ENCODE assay signal across 9 cellular contexts in the genomic region with DNA sequence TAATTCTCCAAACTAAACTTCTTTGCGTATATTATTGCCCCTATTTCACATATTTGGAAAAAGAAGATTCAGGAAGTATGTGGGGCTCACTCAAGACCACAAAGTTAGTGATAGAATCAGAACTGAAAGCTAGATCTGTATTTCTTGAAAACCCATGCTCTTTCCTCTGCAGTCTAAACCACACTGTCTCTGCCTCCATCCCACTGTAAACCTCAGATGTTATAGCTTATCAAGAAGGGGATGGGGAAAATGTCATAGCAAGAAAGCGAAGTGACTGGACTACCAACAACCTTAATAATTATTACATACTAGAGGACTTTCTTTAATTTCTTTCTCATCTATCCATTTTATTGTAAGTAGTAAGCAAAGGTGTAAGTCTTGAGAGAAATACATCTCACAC.
DNase-seq lines count a peak whose midpoint lies in the region; ATAC-seq and TF ChIP-seq lines count a peak whose summit lies in the region.
"Had no signal": no experiment of that assay in that cellular context is flagged by ENCODE, and none has a peak within 500 bp of the region (broad histone marks: within the 10 kb centered on the region; RNA-seq: fewer than 3 reads in every experiment).

No MANE protein-coding gene starts in this region.

- H3K4me3 Mint-ChIP-seq in activated CD4-positive, alpha-beta memory T cell treated with anti-CD3 and anti-CD28 coated beads for 36 hours: peak overlapping the region; percentile 49
- no peak overlapping the region for H3K4me3 Mint-ChIP-seq in WTC11

- H3K9me3 ChIP-seq in right cardiac atrium (ENCODE audit: control insufficient read depth, low read length): no peaks in the 10 kb centered on the region
- H3K9me3 ChIP-seq in transverse colon: no peaks in the 10 kb centered on the region

- no peaks in the 10 kb centered on the region for H3K36me3 Mint-ChIP-seq in activated CD4-positive, alpha-beta memory T cell treated with anti-CD3 and anti-CD28 coated beads for 36 hours
- H3K36me3 Mint-ChIP-seq in WTC11: no peaks in the 10 kb centered on the region

- H3K9me3 Mint-ChIP-seq in activated CD4-positive, alpha-beta memory T cell treated with anti-CD3 and anti-CD28 coated beads for 36 hours: no peaks in the 10 kb centered on the region
- H3K9me3 Mint-ChIP-seq in WTC11: no peaks in the 10 kb centered on the region

- no peaks in the 10 kb centered on the region for H3K36me3 ChIP-seq in transverse colon

- CTCF ChIA-PET in activated CD4-positive, alpha-beta memory T cell treated with anti-CD3 and anti-CD28 coated beads for 36 hours (lab: Charles Lee): interaction anchor here (0.6 to 2.9 kb wide), 8 partner anchors 14 to 169 kb away, joined by 3 to 22 read pairs (median 4); no protein-coding TSS in a partner anchor
- CTCF ChIA-PET in WTC11 (lab: Charles Lee): interaction anchor here (2.6 kb wide), 1 partner anchor 170 kb away, joined by 7 read pairs; no protein-coding TSS in a partner anchor

- H3K4me1 Mint-ChIP-seq in activated CD4-positive, alpha-beta memory T cell treated with anti-CD3 and anti-CD28 coated beads for 36 hours (ENCODE audit: low read depth): peaks cover 87% of the 10 kb centered on the region
- H3K4me1 Mint-ChIP-seq in WTC11: peaks cover 34% of the 10 kb centered on the region

- peak overlapping the region; percentile 65 for H3K27ac Mint-ChIP-seq in activated CD4-positive, alpha-beta memory T cell treated with anti-CD3 and anti-CD28 coated beads for 36 hours
- no peak overlapping the region for H3K27ac Mint-ChIP-seq in WTC11

- H3K27ac ChIP-seq in right cardiac atrium (ENCODE audit: low read length) (peak overlapping the region; percentile 50), transverse colon (peak overlapping the region; percentile 19 to 59 (median 54))
- H3K27ac ChIP-seq: RWPE1 had no signal

- no peak overlapping the region for H3K4me3 ChIP-seq in right cardiac atrium (ENCODE audit: low read length)
- no peak overlapping the region for H3K4me3 ChIP-seq in transverse colon

- no peak for TF ChIP-seq POLR2A in transverse colon (IDR thresholded peaks at IDR 0.05)

- TF ChIP-seq EP300 in transverse colon (IDR thresholded peaks at IDR 0.05; ENCODE audit: low read depth): no peak

- WGBS in right cardiac atrium: 87% methylated on average over 2 of the region's 2 CpGs
- WGBS in transverse colon (ENCODE audit: low coverage in 1 of 2), 2 donors: 72 to 77% methylated on average over 2 of the region's 2 CpGs

- in situ Hi-C loops in transverse colon (cut with MboI; ENCODE audit: low pct_ligation_motif_present in 1 of 4, low pct_unique_long_range_greater_than_20kb in 1 of 4, low sequenced_read_pairs in 3 of 4): no loop called here

- no peak for TF ChIP-seq CTCF in transverse colon (IDR thresholded peaks at IDR 0.05)
- no peak for TF ChIP-seq CTCF in WTC11 (IDR thresholded peaks at IDR 0.05)

- no peak for ATAC-seq in right cardiac atrium
- ATAC-seq in Right ventricle myocardium superior (ENCODE audit: poor library complexity): no peak
- peak; percentile 78 for ATAC-seq in HG02981 (IDR thresholded peaks at IDR 0.05; ENCODE audit: unreplicated experiment)
- ATAC-seq in WTC11: no peak

- POLR2A ChIA-PET in activated CD4-positive, alpha-beta memory T cell treated with anti-CD3 and anti-CD28 coated beads for 36 hours (lab: Charles Lee): interaction anchor here (0.8 to 2.9 kb wide), 12 partner anchors 15 to 170 kb away, joined by 3 to 29 read pairs (median 6); no protein-coding TSS in a partner anchor
- POLR2A ChIA-PET in WTC11 (lab: Charles Lee): no interaction called here

- H3K27me3 ChIP-seq in right cardiac atrium (ENCODE audit: control insufficient read depth, insufficient read depth): no peaks in the 10 kb centered on the region
- no peaks in the 10 kb centered on the region for H3K27me3 ChIP-seq in transverse colon

- intact Hi-C loops in right cardiac atrium (cut with DNase I) (no loop called here), Right ventricle myocardium superior (cut with DNase I) (no loop called here), transverse colon (cut with DNase I; ENCODE audit: low total_unique reads) (no loop called here)
- intact Hi-C loops in activated CD4-positive, alpha-beta memory T cell treated with anti-CD3 and anti-CD28 coated beads for 36 hours (cut with micrococcal nuclease): loop anchor here (1.0 kb wide), 2 partner anchors 70 to 98 kb away; no protein-coding TSS in a partner anchor

- no peaks in the 10 kb centered on the region for H3K27me3 Mint-ChIP-seq in activated CD4-positive, alpha-beta memory T cell treated with anti-CD3 and anti-CD28 coated beads for 36 hours
- H3K27me3 Mint-ChIP-seq in WTC11 (ENCODE audit: low read depth): no peaks in the 10 kb centered on the region

- H3K4me1 ChIP-seq in right cardiac atrium (ENCODE audit: control insufficient read depth, insufficient read depth, low read length): peaks cover 14% of the 10 kb centered on the region
- peaks cover 16 to 62% (median 22%) of the 10 kb centered on the region in 4 donors for H3K4me1 ChIP-seq in transverse colon

- DNase-seq in right cardiac atrium: no peak
- DNase-seq in Right ventricle myocardium superior: no peak
- peak; percentile 44 for DNase-seq in activated CD4-positive, alpha-beta memory T cell treated with anti-CD3 and anti-CD28 coated beads for 36 hours
- DNase-seq in transverse colon: no peak
- no peak for DNase-seq in WTC11 (ENCODE audit: low spot score)
- no peak for DNase-seq in amygdala (lab: John Stamatoyannopoulos, UW)
- no peak for DNase-seq in dermis blood vessel endothelial cell

TF ChIP-seq in WTC11, 78 proteins besides CTCF, POLR2A, EP300 and RAD21:
- no peak for TF ChIP-seq CBFB (CRISPR knock-in tag; IDR thresholded peaks at IDR 0.05; ENCODE audit: low read depth)
- TF ChIP-seq, protein P1, sequence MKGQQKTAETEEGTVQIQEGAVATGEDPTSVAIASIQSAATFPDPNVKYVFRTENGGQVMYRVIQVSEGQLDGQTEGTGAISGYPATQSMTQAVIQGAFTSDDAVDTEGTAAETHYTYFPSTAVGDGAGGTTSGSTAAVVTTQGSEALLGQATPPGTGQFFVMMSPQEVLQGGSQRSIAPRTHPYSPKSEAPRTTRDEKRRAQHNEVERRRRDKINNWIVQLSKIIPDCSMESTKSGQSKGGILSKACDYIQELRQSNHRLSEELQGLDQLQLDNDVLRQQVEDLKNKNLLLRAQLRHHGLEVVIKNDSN (CRISPR knock-in tag; IDR thresholded peaks at IDR 0.05): no peak
- no peak for TF ChIP-seq EMX1 (CRISPR knock-in tag; IDR thresholded peaks at IDR 0.05)
- TF ChIP-seq, protein P2, sequence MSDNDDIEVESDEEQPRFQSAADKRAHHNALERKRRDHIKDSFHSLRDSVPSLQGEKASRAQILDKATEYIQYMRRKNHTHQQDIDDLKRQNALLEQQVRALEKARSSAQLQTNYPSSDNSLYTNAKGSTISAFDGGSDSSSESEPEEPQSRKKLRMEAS (CRISPR knock-in tag; IDR thresholded peaks at IDR 0.05): no peak
- TF ChIP-seq ZBTB21 (CRISPR knock-in tag; IDR thresholded peaks at IDR 0.05; ENCODE audit: borderline replicate concordance): no peak
